In the genomic region with DNA sequence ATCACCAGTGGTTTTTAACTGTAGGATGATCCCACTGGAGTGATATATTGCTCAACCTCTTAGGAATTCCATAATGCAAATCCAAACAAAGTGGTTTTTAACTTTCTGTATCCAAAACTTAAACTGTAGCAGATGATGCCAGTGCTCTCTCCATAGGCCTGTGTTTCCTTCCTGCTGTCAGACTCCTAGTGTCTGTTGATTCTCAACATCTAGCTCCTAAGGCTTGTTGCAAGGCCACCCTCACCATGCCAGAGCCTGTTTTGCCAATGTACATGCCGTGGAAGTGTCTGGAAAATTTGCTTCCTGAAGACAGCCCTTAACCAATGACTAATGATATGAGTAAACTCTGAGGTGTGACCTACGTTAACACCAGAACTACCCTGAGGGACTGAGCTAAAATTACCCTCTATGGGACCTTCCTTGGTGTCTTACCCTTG, we compare ENCODE assay signal across 11 cellular contexts. TPM values are rescaled to one million over a fixed set of nuclear protein-coding genes. Genes with fewer than 3 reads are reported as not detected.
A peak's percentile ranks its signal among the peaks of the same experiment; 100 is the strongest.
DNase-seq lines count a peak whose midpoint lies in the region; TF ChIP-seq lines count a peak whose summit lies in the region.
"Had no signal": no experiment of that assay in that cellular context is flagged by ENCODE, and none has a peak within 500 bp of the region (broad histone marks: within the 10 kb centered on the region; RNA-seq: fewer than 3 reads in every experiment).

No MANE protein-coding gene starts in this region.

- no peaks in the 10 kb centered on the region for H3K9me3 Mint-ChIP-seq in immature natural killer cell

- peak overlapping the region in 5 of 6 donors; percentile 6 to 69 (median 54) for H3K27ac Mint-ChIP-seq in immature natural killer cell

- H3K4me3 ChIP-seq in A673 (ENCODE audit: low read depth, low read length, poor library complexity, severe bottlenecking) (no peak overlapping the region), astrocyte of the cerebellum (ENCODE audit: low read depth, low read length) (no peak overlapping the region), colonic mucosa (no peak overlapping the region)
- H3K4me3 ChIP-seq: gastrocnemius medialis, pancreas had no signal

- intact Hi-C loops in A673 (cut with micrococcal nuclease; ENCODE audit: unreplicated experiment) (no loop called here), colonic mucosa (cut with DNase I) (no loop called here)

- H3K36me3 ChIP-seq in A673 (ENCODE audit: insufficient read depth, low read length, poor library complexity, severe bottlenecking), result no peaks in the 10 kb centered on the region
- no peaks in the 10 kb centered on the region for H3K36me3 ChIP-seq in colonic mucosa
- H3K36me3 ChIP-seq: gastrocnemius medialis, pancreas had no signal

- no TSS peak for BruUV-seq in A673 (replicated peaks; lab: Mats Ljungman, UMichigan)

- TF ChIP-seq CTCF in A673 (conservative IDR thresholded peaks at IDR 0.05; ENCODE audit: low read depth, low read length), result no peak
- no peak for TF ChIP-seq CTCF in astrocyte of the cerebellum (IDR thresholded peaks at IDR 0.05; ENCODE audit: low read depth, low read length, missing control alignments)
- no peak for TF ChIP-seq CTCF in colonic mucosa (IDR thresholded peaks at IDR 0.05)

- peaks cover 9 to 14% (median 13%) of the 10 kb centered on the region in 3 donors for H3K36me3 Mint-ChIP-seq in immature natural killer cell

- H3K4me3 Mint-ChIP-seq in immature natural killer cell, result peak overlapping the region in 1 of 5 donors; percentile 52

- H3K4me1 ChIP-seq in A673 (ENCODE audit: insufficient read depth, low read length, poor library complexity, severe bottlenecking) (no peaks in the 10 kb centered on the region), colonic mucosa (no peaks in the 10 kb centered on the region)

- H3K27me3 Mint-ChIP-seq in immature natural killer cell (ENCODE audit: low read depth in 3 of 3), result peaks cover 0 to 1% (median 0%) of the 10 kb centered on the region in 3 donors

- no peak overlapping the region for H3K9ac ChIP-seq in colonic mucosa (ENCODE audit: low read depth in 2 of 2, low read length in 2 of 2)

- peaks cover 34 to 69% of the 10 kb centered on the region in 2 donors for H3K4me1 Mint-ChIP-seq in immature natural killer cell

- POLR2A ChIA-PET in A673 (lab: Charles Lee; ENCODE audit: low non-redundant PET), result no interaction called here

- no peaks in the 10 kb centered on the region for H3K9me3 ChIP-seq in A673 (ENCODE audit: low read depth, low read length, poor library complexity, severe bottlenecking)
- no peaks in the 10 kb centered on the region for H3K9me3 ChIP-seq in colonic mucosa
- H3K9me3 ChIP-seq: gastrocnemius medialis, pancreas had no signal

- H3K27me3 ChIP-seq in A673 (replicated peaks; ENCODE audit: insufficient read depth, low read depth, low read length, poor library complexity) (no peaks in the 10 kb centered on the region), colonic mucosa (no peaks in the 10 kb centered on the region)
- H3K27me3 ChIP-seq: gastrocnemius medialis, pancreas had no signal

- DNase-seq in A673 (ENCODE audit: low spot score) (peak; percentile 3), HCEC 1CT (peak; percentile 86), astrocyte of the cerebellum (ENCODE audit: low read depth) (peak; percentile 18), immature natural killer cell (no peak), colonic mucosa (no peak), globus pallidus (ENCODE audit: low spot score) (no peak), iPS-NIHi11 (ENCODE audit: low spot score) (no peak), SIG-M5 (lab: John Stamatoyannopoulos, UW) (no peak)
- DNase-seq: gastrocnemius medialis, NCI-H1436, pancreas had no signal

- H3K27ac ChIP-seq in A673 (ENCODE audit: low read depth, low read length, poor library complexity, severe bottlenecking) (no peak overlapping the region), colonic mucosa (no peak overlapping the region)
- H3K27ac ChIP-seq: gastrocnemius medialis, pancreas had no signal

- in situ Hi-C loops in astrocyte of the cerebellum (cut with HindIII; ENCODE audit: low sequenced_read_pairs), result no loop called here

- CTCF ChIA-PET in A673 (lab: Charles Lee), result no interaction called here

RNA-seq across cellular contexts. Expression of gene C1GALT1, which starts 39.3 kb away (rescaled TPM):
- 14.9 and 15.6 TPM in 2 replicates for total RNA-seq in A673 (2021)
- polyA plus RNA-seq in immature natural killer cell, result 10 to 100 TPM; 56.8 to 83.9 (median 59.4) TPM
- 10 to 100 TPM; 33.9 to 39.4 TPM for total RNA-seq in colonic mucosa

Comparison
In these comparisons a context has a peak if more than half of its experiments do, and no peak if none do; other contexts are left out.
1. DNase-seq: peak in A673 (single experiment), HCEC 1CT (single experiment) and astrocyte of the cerebellum (single experiment); none in immature natural killer cell (0 of 3), colonic mucosa (single experiment), globus pallidus (single experiment), iPS-NIHi11 (single experiment) and SIG-M5 (single experiment).